23 cellular contexts compared by ENCODE assay signal in genomic region chr3:14789221-14789620, GRCh38. TPM values are rescaled to one million over a fixed set of nuclear protein-coding genes. Genes with fewer than 3 reads are reported as not detected.
DNase-seq lines count a peak whose midpoint lies in the region; ATAC-seq, FAIRE-seq and TF ChIP-seq lines count a peak whose summit lies in the region.
"Had no signal": no experiment of that assay in that cellular context is flagged by ENCODE, and none has a peak within 500 bp of the region (broad histone marks: within the 10 kb centered on the region; RNA-seq: fewer than 3 reads in every experiment).

No MANE protein-coding gene starts in this region.

- no peak for FAIRE-seq in kidney (lab: Jason Lieb, UNC)
- FAIRE-seq: GM18507, HTR-8/SVneo had no signal

- intact Hi-C loops in kidney (cut with DNase I) (no loop called here), spleen (cut with DNase I; ENCODE audit: low total_unique reads) (no loop called here)

- no peaks in the 10 kb centered on the region for H3K4me1 ChIP-seq in RWPE2 (ENCODE audit: insufficient read depth, poor library complexity, severe bottlenecking)
- peaks cover 9 to 16% of the 10 kb centered on the region in 2 donors for H3K4me1 ChIP-seq in kidney (ENCODE audit: control insufficient read depth in 1 of 2, insufficient read depth in 1 of 2, low read depth in 1 of 2, low read length in 2 of 2)
- H3K4me1 ChIP-seq in spleen: peaks cover 0 to 44% (median 20%) of the 10 kb centered on the region in 6 donors
- H3K4me1 ChIP-seq: BE2C had no signal

- H3K27ac ChIP-seq in KOPT-K1 (ENCODE audit: low read depth, low read length, poor library complexity, severe bottlenecking): peak overlapping the region; percentile 0
- no peak overlapping the region for H3K27ac ChIP-seq in RWPE2 (ENCODE audit: poor library complexity, severe bottlenecking)
- no peak overlapping the region for H3K27ac ChIP-seq in kidney (ENCODE audit: low read depth in 2 of 2, low read length in 2 of 2)
- no peak overlapping the region for H3K27ac ChIP-seq in spleen
- H3K27ac ChIP-seq: GM23248, Peyer's patch had no signal

- DNase-seq in RWPE2 (ENCODE audit: low spot score) (peak; percentile 9), kidney (peak; percentile 3), spleen (peak; percentile 27), inferior parietal cortex (ENCODE audit: extremely low spot score) (no peak), A172 (ENCODE audit: low spot score) (no peak), DMS153 (lab: John Stamatoyannopoulos, UW) (no peak)
- no peak for DNase-seq in stimulated activated CD4-positive, alpha-beta T cell treated with anti-CD3 and anti-CD28 coated beads, Interleukin-2, amount 100 ng/mL, for 48 hours
- DNase-seq: BE2C, GM23248, H7, NCI-H1048, NCI-H1417 treated with DMSO at 0.1 percent for 48 hours, NCI-H1694 treated with DMSO at 0.1 percent for 48 hours, NCI-H2081, NCI-H2227 treated with DMSO at 0.1 percent for 48 hours, NCI-H526 treated with DMSO at 0.1 percent for 48 hours had no signal

- no peak for ATAC-seq in RWPE2 (ENCODE audit: low read depth)
- ATAC-seq: SK-N-SH treated with all-trans-retinoic acid at 6 μM for 48 hours had no signal

- H3K9ac ChIP-seq in kidney (ENCODE audit: low read length in 2 of 2): no peak overlapping the region
- H3K9ac ChIP-seq: GM23248 had no signal

- 72 to 88% (median 81%) methylated on average over 5 of the region's 5 CpGs for WGBS in spleen, 5 donors

- H3K9me3 ChIP-seq in KOPT-K1 (ENCODE audit: insufficient read depth, low read length, poor library complexity, severe bottlenecking) (no peaks in the 10 kb centered on the region), RWPE2 (ENCODE audit: severe bottlenecking) (no peaks in the 10 kb centered on the region), kidney (ENCODE audit: control insufficient read depth in 1 of 2, low read length in 2 of 2) (no peaks in the 10 kb centered on the region), spleen (no peaks in the 10 kb centered on the region)
- H3K9me3 ChIP-seq: BE2C, Peyer's patch had no signal

- H3K27me3 ChIP-seq in RWPE2 (ENCODE audit: insufficient read depth, poor library complexity, severe bottlenecking) (peaks cover 5% of the 10 kb centered on the region), spleen (replicated peaks in 1 of 7) (peaks cover 0 to 19% (median 0%) of the 10 kb centered on the region in 7 donors)
- H3K27me3 ChIP-seq: BE2C, Peyer's patch had no signal

- no peak overlapping the region for H3K4me3 ChIP-seq in RWPE2 (ENCODE audit: severe bottlenecking)
- no peak overlapping the region for H3K4me3 ChIP-seq in kidney (ENCODE audit: low read length in 2 of 2)
- H3K4me3 ChIP-seq in spleen: no peak overlapping the region
- H3K4me3 ChIP-seq: GM23248, K562, Peyer's patch had no signal

- TF ChIP-seq POLR2A in spleen (IDR thresholded peaks at IDR 0.05): no peak

- H3K36me3 ChIP-seq in KOPT-K1 (ENCODE audit: insufficient read depth, low read length): no peaks in the 10 kb centered on the region
- H3K36me3 ChIP-seq in RWPE2 (ENCODE audit: low read depth): no peaks in the 10 kb centered on the region
- no peaks in the 10 kb centered on the region for H3K36me3 ChIP-seq in kidney (ENCODE audit: control insufficient read depth in 1 of 2, insufficient read depth in 2 of 2, low read length in 2 of 2)
- no peaks in the 10 kb centered on the region for H3K36me3 ChIP-seq in spleen
- H3K36me3 ChIP-seq: BE2C, Peyer's patch had no signal

- TF ChIP-seq CTCF in RWPE2 (IDR thresholded peaks at IDR 0.05; ENCODE audit: poor library complexity, severe bottlenecking) (no peak), kidney (IDR thresholded peaks at IDR 0.05; ENCODE audit: borderline replicate concordance, extremely low read depth, insufficient read depth) (no peak), spleen (IDR thresholded peaks at IDR 0.05 in 8 of 11, conservative IDR thresholded peaks at IDR 0.05 in 3 of 11) (no peak)

RNA-seq across cellular contexts. Expression of gene FGD5, which starts 29.5 kb away (rescaled TPM):
- 40.1 TPM for total RNA-seq in kidney
- 18.7 TPM for polyA plus RNA-seq in kidney (ENCODE audit: insufficient read depth, low read depth, low replicate concordance)
- total RNA-seq in spleen: 100 to 1,000 TPM in 2 of 7 donors, 10 to 100 TPM in 5; 62.5 to 145 (median 68.7) TPM
- polyA plus RNA-seq in spleen: 10 to 100 TPM in 1 of 3 donors, 1 to 10 TPM in 2; 6.0 to 18.3 (median 6.7) TPM
- total RNA-seq in A172 (2014; rRNA removed; shearing (Covaris generic)): not detected in 2 replicates
- total RNA-seq: GM23248 had no signal
- polyA plus RNA-seq: CD14-positive monocyte, GM23248, K562 had no signal

Comparison
In these comparisons a context has a peak if more than half of its experiments do, and no peak if none do; other contexts are left out.
1. DNase-seq: peak in RWPE2 (single experiment), kidney (single experiment) and spleen (single experiment); none in inferior parietal cortex (single experiment), A172 (single experiment), stimulated activated CD4-positive, alpha-beta T cell treated with anti-CD3 and anti-CD28 coated beads, Interleukin-2, amount 100 ng/mL, for 48 hours (0 of 2) and DMS153 (single experiment).
2. RNA of gene FGD5, which starts 29.5 kb away (total RNA-seq): 62.5 to 145 TPM in spleen and 40.1 TPM in kidney (single experiment); not detected in A172; every median in the first group is over 10 times any median in the second.